1 cellular context compared by ENCODE assay signal in genomic region chr3:170046269-170047132, GRCh38.
TF ChIP-seq lines count a peak whose summit lies in the region.

No MANE protein-coding gene starts in this region.

TF ChIP-seq in H1, 55 proteins besides CTCF, POLR2A, EP300 and RAD21 (continued from another document):
- TF ChIP-seq SP2 (IDR thresholded peaks at IDR 0.05; ENCODE audit: low read length) (no peak), RBBP5 (IDR thresholded peaks at IDR 0.05; ENCODE audit: borderline replicate concordance, low read depth, low read length) (no peak), POLR2AphosphoS5 (IDR thresholded peaks at IDR 0.05; ENCODE audit: low read depth, low read length) (no peak), ZNF274 (IDR thresholded peaks at IDR 0.05; ENCODE audit: borderline replicate concordance, extremely low read depth, low read length) (no peak), NRF1 (IDR thresholded peaks at IDR 0.05; ENCODE audit: low read depth, low read length) (no peak), TEAD4 (IDR thresholded peaks at IDR 0.05; ENCODE audit: low read depth, low read length) (no peak), JUND (IDR thresholded peaks at IDR 0.05; ENCODE audit: low read length) (no peak), TBP (IDR thresholded peaks at IDR 0.05; ENCODE audit: low read depth, low read length) (no peak)
